ENCODE assay signal across 26 cellular contexts in genomic region chr2:19719540-19719939, GRCh38.
"Had no signal": no experiment of that assay in that cellular context is flagged by ENCODE, and none has a peak within 500 bp of the region (broad histone marks: within the 10 kb centered on the region; RNA-seq: fewer than 3 reads in every experiment).

No MANE protein-coding gene starts in this region.

- DNase-seq: naive B cell; naive thymus-derived CD8-positive, alpha-beta T cell; occipital lobe; ovary; posterior cingulate gyrus; psoas muscle; right lobe of liver; sigmoid colon; small intestine; stimulated activated CD4-positive, alpha-beta T cell treated with anti-CD3 and anti-CD28 coated beads, Interleukin-15, amount 100 ng/mL, for 24 hours; stimulated activated CD4-positive, alpha-beta T cell treated with anti-CD3 and anti-CD28 coated beads, Interleukin-2, amount 100 ng/mL, for 24 hours; stimulated activated CD4-positive, alpha-beta T cell treated with anti-CD3 and anti-CD28 coated beads, Interleukin-2, amount 100 ng/mL, for 48 hours; stimulated activated CD4-positive, alpha-beta T cell treated with anti-CD3 and anti-CD28 coated beads, Interleukin-4, amount 100 ng/mL, for 24 hours; stimulated activated naive B cell treated with anti-CD40 and anti-IgM and Interleukin-4, amounts not matched to agents 10 μg/mL and 1 μg/mL and 100 μg/mL, for 72 hours; stimulated activated naive CD4-positive, alpha-beta T cell treated with Interleukin-2 at 50 U/mL for 16 hours; stomach; tibial artery; transverse colon; upper lobe of right lung; uterus had no signal

- H3K36me3 Mint-ChIP-seq: naive B cell; neural progenitor cell; stimulated activated effector memory CD8-positive, alpha-beta T cell treated with anti-CD3 and anti-CD28 coated beads, Interleukin-12 subunit alpha, Interleukin-12 subunit beta, amount 100 ng/mL, for 72 hours; stimulated activated naive B cell treated with anti-CD40 and anti-IgM and Interleukin-4, amounts not matched to agents 10 μg/mL and 1 μg/mL and 100 μg/mL, for 72 hours; type B pancreatic cell had no signal

- H3K4me3 ChIP-seq: neural progenitor cell, ovary, psoas muscle, right lobe of liver, sigmoid colon, stomach, tibial artery, transverse colon, upper lobe of right lung, uterus had no signal

- H3K36me3 ChIP-seq: neural progenitor cell, ovary, right lobe of liver, sigmoid colon, stomach, tibial artery, transverse colon, upper lobe of right lung, uterus had no signal

- H3K9me3 Mint-ChIP-seq: neural progenitor cell; stimulated activated effector memory CD8-positive, alpha-beta T cell treated with anti-CD3 and anti-CD28 coated beads, Interleukin-12 subunit alpha, Interleukin-12 subunit beta, amount 100 ng/mL, for 72 hours; type B pancreatic cell had no signal

- H3K27me3 ChIP-seq: neural progenitor cell, ovary, right lobe of liver, sigmoid colon, stomach, tibial artery, transverse colon, upper lobe of right lung, uterus had no signal

- ATAC-seq: naive thymus-derived CD8-positive, alpha-beta T cell; psoas muscle; right lobe of liver; stimulated activated effector memory CD8-positive, alpha-beta T cell treated with anti-CD3 and anti-CD28 coated beads, Interleukin-12 subunit alpha, Interleukin-12 subunit beta, amount 100 ng/mL, for 72 hours; stimulated activated naive B cell treated with anti-CD40 and anti-IgM and Interleukin-4, amounts not matched to agents 10 μg/mL and 1 μg/mL and 100 μg/mL, for 72 hours; upper lobe of right lung had no signal

- H3K27ac Mint-ChIP-seq: naive B cell; naive thymus-derived CD8-positive, alpha-beta T cell; nephron; neural progenitor cell; progenitor cell of endocrine pancreas; stimulated activated effector memory CD8-positive, alpha-beta T cell treated with anti-CD3 and anti-CD28 coated beads, Interleukin-12 subunit alpha, Interleukin-12 subunit beta, amount 100 ng/mL, for 72 hours; stimulated activated naive B cell treated with anti-CD40 and anti-IgM and Interleukin-4, amounts not matched to agents 10 μg/mL and 1 μg/mL and 100 μg/mL, for 72 hours; stimulated activated naive CD8-positive, alpha-beta T cell treated with anti-CD3 and anti-CD28 coated beads, Interleukin-15, Interleukin-2, amounts not matched to agents 100 ng/mL and 50 ng/mL, for 24 hours; type B pancreatic cell had no signal

- H3K27me3 Mint-ChIP-seq: progenitor cell of endocrine pancreas; stimulated activated naive B cell treated with anti-CD40 and anti-IgM and Interleukin-4, amounts not matched to agents 10 μg/mL and 1 μg/mL and 100 μg/mL, for 72 hours had no signal

- H3K4me1 Mint-ChIP-seq: naive B cell; naive thymus-derived CD8-positive, alpha-beta T cell; neural progenitor cell; stimulated activated effector memory CD8-positive, alpha-beta T cell treated with anti-CD3 and anti-CD28 coated beads, Interleukin-12 subunit alpha, Interleukin-12 subunit beta, amount 100 ng/mL, for 72 hours; stimulated activated naive B cell treated with anti-CD40 and anti-IgM and Interleukin-4, amounts not matched to agents 10 μg/mL and 1 μg/mL and 100 μg/mL, for 72 hours had no signal

- H3K9me3 ChIP-seq: ovary, psoas muscle, right lobe of liver, sigmoid colon, stomach, tibial artery, transverse colon, upper lobe of right lung, uterus had no signal

- H3K4me3 Mint-ChIP-seq: naive thymus-derived CD8-positive, alpha-beta T cell; nephron; neural progenitor cell; stimulated activated effector memory CD8-positive, alpha-beta T cell treated with anti-CD3 and anti-CD28 coated beads, Interleukin-12 subunit alpha, Interleukin-12 subunit beta, amount 100 ng/mL, for 72 hours; stimulated activated naive B cell treated with anti-CD40 and anti-IgM and Interleukin-4, amounts not matched to agents 10 μg/mL and 1 μg/mL and 100 μg/mL, for 72 hours; stimulated activated naive CD8-positive, alpha-beta T cell treated with anti-CD3 and anti-CD28 coated beads, Interleukin-15, Interleukin-2, amounts not matched to agents 100 ng/mL and 50 ng/mL, for 24 hours; type B pancreatic cell had no signal
